ENCODE assay signal across 8 cellular contexts in genomic region chr2:11343344-11343625, GRCh38. TPM values are rescaled to one million over a fixed set of nuclear protein-coding genes. Genes with fewer than 3 reads are reported as not detected.
DNase-seq lines count a peak whose midpoint lies in the region; ATAC-seq, FAIRE-seq and TF ChIP-seq lines count a peak whose summit lies in the region.

No MANE protein-coding gene starts in this region.

- H3K27ac Mint-ChIP-seq in T-cell (peak overlapping the region; percentile 87 to 94), glutamatergic neuron (ENCODE audit: unreplicated experiment) (peak overlapping the region; percentile 95)

- ATAC-seq in T-cell (replicated peaks in 1 of 4) (peak in 1 of 4 experiments; percentile 39), GM18517 (IDR thresholded peaks at IDR 0.05; ENCODE audit: unreplicated experiment) (no peak), GM19035 (IDR thresholded peaks at IDR 0.05; ENCODE audit: unreplicated experiment) (no peak)

- peak overlapping the region; percentile 95 for H3K4me3 ChIP-seq in skeletal muscle cell (ENCODE audit: low read depth, low read length)

- CTCF ChIA-PET in T-cell (lab: Charles Lee): no interaction called here

- H3K4me1 Mint-ChIP-seq in T-cell (peaks cover 44 to 50% (median 45%) of the 10 kb centered on the region in 3 donors), glutamatergic neuron (ENCODE audit: low read depth, unreplicated experiment) (peaks cover 9% of the 10 kb centered on the region)

- POLR2A ChIA-PET in T-cell (lab: Charles Lee): no interaction called here

- no peaks in the 10 kb centered on the region for H3K9me3 Mint-ChIP-seq in T-cell
- H3K9me3 Mint-ChIP-seq in glutamatergic neuron (ENCODE audit: unreplicated experiment): peaks cover 6% of the 10 kb centered on the region

- FAIRE-seq in GM19239 (lab: Jason Lieb, UNC): peak; percentile 92

- H3K4me3 Mint-ChIP-seq in T-cell (peak overlapping the region; percentile 96 to 98 (median 97)), glutamatergic neuron (ENCODE audit: unreplicated experiment) (peak overlapping the region; percentile 98)

- TF ChIP-seq CTCF in glutamatergic neuron (IDR thresholded peaks at IDR 0.05; ENCODE audit: partially characterized antibody, unreplicated experiment): no peak

- DNase-seq in GM19239 (ENCODE audit: insufficient read length, low spot score) (no peak), T-cell (peak in 2 of 34 experiments; percentile 4), glutamatergic neuron (no peak), skeletal muscle cell (ENCODE audit: low read depth) (no peak), epidermal melanocyte (ENCODE audit: insufficient read length, low spot score) (no peak), iPS-NIHi11 (ENCODE audit: low spot score) (no peak)

- H3K27me3 Mint-ChIP-seq in T-cell (no peaks in the 10 kb centered on the region), glutamatergic neuron (ENCODE audit: unreplicated experiment) (peaks cover 9% of the 10 kb centered on the region)

- H3K36me3 Mint-ChIP-seq in T-cell (no peaks in the 10 kb centered on the region), glutamatergic neuron (ENCODE audit: unreplicated experiment) (no peaks in the 10 kb centered on the region)

RNA-seq across cellular contexts. Expression of gene ROCK2, which starts 1.2 kb away (rescaled TPM):
- 10 to 100 TPM; 15.5 to 22.3 (median 18.6) TPM for total RNA-seq in T-cell
- 34.6 TPM for total RNA-seq in glutamatergic neuron (ENCODE audit: unreplicated experiment)
